Comparison of ENCODE assay signal across 14 cellular contexts in the genomic region with DNA sequence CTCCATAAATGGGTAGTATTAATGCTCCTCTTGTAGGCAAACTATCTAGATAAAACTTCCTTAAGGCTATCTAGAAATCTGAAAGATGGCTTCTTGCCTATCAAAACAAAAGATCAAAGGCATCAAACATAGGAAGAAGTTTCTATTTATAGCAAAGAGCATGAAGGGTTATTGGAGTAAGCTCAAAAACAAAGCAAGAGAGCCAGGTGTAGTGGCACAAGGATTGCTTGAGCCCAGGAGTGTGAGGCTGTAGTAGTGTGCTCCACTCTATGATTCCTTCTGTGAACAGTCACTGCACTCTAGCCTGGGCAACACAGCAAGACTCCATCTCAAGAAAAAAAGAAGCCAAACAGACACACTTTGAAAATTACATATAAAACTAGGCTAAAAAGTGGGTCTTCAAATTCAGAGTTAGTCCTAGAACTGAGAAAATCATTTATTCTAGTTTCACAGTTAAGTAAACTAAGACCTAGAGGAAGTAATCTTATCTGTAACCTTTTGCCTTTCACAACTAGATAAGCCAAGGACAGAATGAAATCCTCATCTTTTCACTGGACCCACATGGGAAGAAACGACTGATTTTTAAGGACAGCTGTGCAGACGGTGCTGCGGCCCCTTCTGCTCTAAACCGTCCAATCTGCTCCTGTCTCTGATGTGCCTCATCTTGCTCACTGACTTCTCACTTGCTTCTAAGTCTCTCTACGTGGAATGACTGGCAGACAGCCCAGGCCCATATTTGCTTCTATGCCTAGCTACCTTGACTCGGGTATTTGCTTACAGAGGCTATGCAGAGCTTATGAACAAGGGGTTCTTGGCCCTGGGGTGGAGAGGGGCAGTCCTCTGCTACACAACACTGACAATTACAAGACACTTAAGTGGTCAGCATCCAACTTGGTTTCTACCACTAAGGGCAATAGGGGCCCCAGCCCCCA. TPM values are rescaled to one million over a fixed set of nuclear protein-coding genes. Genes with fewer than 3 reads are reported as not detected.
A peak's percentile ranks its signal among the peaks of the same experiment; 100 is the strongest.
DNase-seq lines count a peak whose midpoint lies in the region; ATAC-seq and TF ChIP-seq lines count a peak whose summit lies in the region.
"Had no signal": no experiment of that assay in that cellular context is flagged by ENCODE, and none has a peak within 500 bp of the region (broad histone marks: within the 10 kb centered on the region; RNA-seq: fewer than 3 reads in every experiment).

No MANE protein-coding gene starts in this region.

- H3K27me3 ChIP-seq in stomach: no peaks in the 10 kb centered on the region

- H3K27ac ChIP-seq in stomach: peak overlapping the region in 4 of 5 donors; percentile 11 to 49 (median 48)

- CTCF ChIA-PET in T-cell (lab: Charles Lee): no interaction called here

- POLR2A ChIA-PET in T-cell (lab: Charles Lee): interaction anchor here in 1 of 2 donors (0.6 kb wide), 1 partner anchor 84 kb away, joined by 4 read pairs; no protein-coding TSS in a partner anchor

- peak overlapping the region; percentile 29 for H3K4me3 Mint-ChIP-seq in T-helper 1 cell treated with Interleukin-12 subunit alpha and Interleukin-12 subunit beta and Interleukin-4 antibody, amounts not matched to agents 30 μg/mL and 1 μg/mL, for 36 hours
- H3K4me3 Mint-ChIP-seq in T-cell (peak overlapping the region in 2 of 3 donors; percentile 25 to 28), glutamatergic neuron (ENCODE audit: unreplicated experiment) (no peak overlapping the region)
- H3K4me3 Mint-ChIP-seq: H9 had no signal

- H3K9me3 ChIP-seq in stomach: no peaks in the 10 kb centered on the region

- no peak for DNase-seq in T-helper 1 cell
- DNase-seq in T-cell: no peak
- no peak for DNase-seq in glutamatergic neuron
- peak; percentile 77 for DNase-seq in stomach
- no peak for DNase-seq in iPS-NIHi11 (ENCODE audit: low spot score)
- no peak for DNase-seq in NCI-H345 (lab: John Stamatoyannopoulos, UW)
- DNase-seq: DMS53, H9, NCI-H187, retina, substantia nigra had no signal

- H3K9me3 Mint-ChIP-seq in T-helper 1 cell treated with Interleukin-12 subunit alpha and Interleukin-12 subunit beta and Interleukin-4 antibody, amounts not matched to agents 30 μg/mL and 1 μg/mL, for 36 hours: no peaks in the 10 kb centered on the region
- H3K9me3 Mint-ChIP-seq in T-cell (no peaks in the 10 kb centered on the region), glutamatergic neuron (ENCODE audit: unreplicated experiment) (no peaks in the 10 kb centered on the region)
- H3K9me3 Mint-ChIP-seq: H9 had no signal

- TF ChIP-seq EP300 in stomach (IDR thresholded peaks at IDR 0.05): no peak

- peaks cover 13 to 36% (median 31%) of the 10 kb centered on the region in 4 donors for H3K4me1 ChIP-seq in stomach

- no peak for TF ChIP-seq POLR2A in stomach (IDR thresholded peaks at IDR 0.05)

- ATAC-seq in T-cell (replicated peaks in 1 of 4): peak; percentile 36 to 56 (median 42)
- no peak for ATAC-seq in HG03025 (IDR thresholded peaks at IDR 0.05; ENCODE audit: low FRiP score, unreplicated experiment)
- ATAC-seq: HepG2 had no signal

- TF ChIP-seq CTCF in glutamatergic neuron (IDR thresholded peaks at IDR 0.05; ENCODE audit: partially characterized antibody, unreplicated experiment): no peak
- no peak for TF ChIP-seq CTCF in stomach (IDR thresholded peaks at IDR 0.05)

- H3K4me1 Mint-ChIP-seq in T-helper 1 cell treated with Interleukin-12 subunit alpha and Interleukin-12 subunit beta and Interleukin-4 antibody, amounts not matched to agents 30 μg/mL and 1 μg/mL, for 36 hours (ENCODE audit: low read depth): peaks cover 31% of the 10 kb centered on the region
- H3K4me1 Mint-ChIP-seq in T-cell: peaks cover 24 to 36% (median 36%) of the 10 kb centered on the region in 3 donors
- H3K4me1 Mint-ChIP-seq in glutamatergic neuron (ENCODE audit: low read depth, unreplicated experiment): no peaks in the 10 kb centered on the region
- H3K4me1 Mint-ChIP-seq: H9 had no signal

- H3K36me3 ChIP-seq in stomach: peaks cover 3 to 58% (median 50%) of the 10 kb centered on the region in 4 donors

- peaks cover 31% of the 10 kb centered on the region for H3K36me3 Mint-ChIP-seq in T-helper 1 cell treated with Interleukin-12 subunit alpha and Interleukin-12 subunit beta and Interleukin-4 antibody, amounts not matched to agents 30 μg/mL and 1 μg/mL, for 36 hours (ENCODE audit: low read depth)
- peaks cover 32% of the 10 kb centered on the region for H3K36me3 Mint-ChIP-seq in T-cell
- H3K36me3 Mint-ChIP-seq in glutamatergic neuron (ENCODE audit: unreplicated experiment): no peaks in the 10 kb centered on the region

- H3K27ac Mint-ChIP-seq in T-helper 1 cell treated with Interleukin-12 subunit alpha and Interleukin-12 subunit beta and Interleukin-4 antibody, amounts not matched to agents 30 μg/mL and 1 μg/mL, for 36 hours: peak overlapping the region; percentile 67
- no peak overlapping the region for H3K27ac Mint-ChIP-seq in T-cell
- H3K27ac Mint-ChIP-seq in glutamatergic neuron (ENCODE audit: unreplicated experiment): peak overlapping the region; percentile 24

- intact Hi-C loops in stomach (cut with DNase I; ENCODE audit: low total_unique reads): no loop called here

- H3K4me3 ChIP-seq in stomach: no peak overlapping the region

- no peaks in the 10 kb centered on the region for H3K27me3 Mint-ChIP-seq in T-helper 1 cell treated with Interleukin-12 subunit alpha and Interleukin-12 subunit beta and Interleukin-4 antibody, amounts not matched to agents 30 μg/mL and 1 μg/mL, for 36 hours (ENCODE audit: low read depth)
- H3K27me3 Mint-ChIP-seq in T-cell (no peaks in the 10 kb centered on the region), glutamatergic neuron (ENCODE audit: unreplicated experiment) (no peaks in the 10 kb centered on the region)

- WGBS in stomach, 5 donors: 25 to 74% (median 50%) methylated on average over 6 of the region's 6 CpGs

RNA-seq across cellular contexts. Expression of a gene that starts 50.0 kb away (rescaled TPM):
- total RNA-seq in T-cell (100 to 1,000 TPM in 4 of 5 donors, 10 to 100 TPM in 1; 99.0 to 122 (median 116) TPM), glutamatergic neuron (ENCODE audit: unreplicated experiment) (41.9 TPM), stomach (100 to 1,000 TPM in 2 of 5 donors, 10 to 100 TPM in 3; 21.6 to 137 (median 62.6) TPM)
- 10 to 100 TPM in 1 of 3 donors, 1 to 10 TPM in 2; 7.6 to 22.2 (median 7.8) TPM for polyA plus RNA-seq in stomach

Comparison
In these comparisons a context has a peak if more than half of its experiments do, and no peak if none do; other contexts are left out.
1. H3K27ac Mint-ChIP-seq: peak in T-helper 1 cell treated with Interleukin-12 subunit alpha and Interleukin-12 subunit beta and Interleukin-4 antibody, amounts not matched to agents 30 μg/mL and 1 μg/mL, for 36 hours (single experiment) and glutamatergic neuron (single experiment); none in T-cell (0 of 2).